ENCODE assay signal across 1 cellular context in genomic region chr22:38454011-38454360, GRCh38.
A peak's percentile ranks its signal among the peaks of the same experiment; 100 is the strongest.
TF ChIP-seq lines count a peak whose summit lies in the region.

No MANE protein-coding gene starts in this region.

TF ChIP-seq in H1, 55 proteins besides CTCF, POLR2A, EP300 and RAD21:
- TF ChIP-seq BCL11A (IDR thresholded peaks at IDR 0.05; ENCODE audit: low read depth in 2 of 2, low read length in 2 of 2): no peak
- TF ChIP-seq KDM4A (IDR thresholded peaks at IDR 0.05; ENCODE audit: low read depth, low read length, severe bottlenecking): peak; percentile 0
